ENCODE assay signal across 15 cellular contexts in genomic region chr3:194278186-194278845, GRCh38.
DNase-seq lines count a peak whose midpoint lies in the region; ATAC-seq, FAIRE-seq and TF ChIP-seq lines count a peak whose summit lies in the region.
"Had no signal": no experiment of that assay in that cellular context is flagged by ENCODE, and none has a peak within 500 bp of the region (broad histone marks: within the 10 kb centered on the region; RNA-seq: fewer than 3 reads in every experiment).

No MANE protein-coding gene starts in this region.

- no peak overlapping the region for H3K9ac ChIP-seq in H1 (replicated peaks in 1 of 4; ENCODE audit: extremely low read depth in 1 of 4, low read depth in 3 of 4, low read length in 3 of 4)

- no peak overlapping the region for H3K56ac ChIP-seq in H1 (replicated peaks; ENCODE audit: insufficient read length, low read depth, low read length)

- H2BK120ac ChIP-seq in H1 (replicated peaks; ENCODE audit: low read depth, low read length), result no peak overlapping the region

- no peaks in the 10 kb centered on the region; a peak in 1 of 7 replicates for H3K27me3 ChIP-seq in H1 (replicated peaks in 1 of 4; ENCODE audit: control insufficient read depth in 3 of 4, extremely low read depth in 1 of 4, insufficient read depth in 3 of 4, low read length in 3 of 4)
- H3K27me3 ChIP-seq in thoracic aorta (replicated peaks; ENCODE audit: insufficient read depth), result no peaks in the 10 kb centered on the region
- H3K27me3 ChIP-seq: left lung had no signal

- WGBS in H1 (ENCODE audit: extremely low coverage in 1 of 2, insufficient coverage in 1 of 2, insufficient read length in 1 of 2, insufficient replicate concordance in 2 of 2, low coverage in 1 of 2, low lambda C conversion rate in 2 of 2, missing lambda C conversion rate in 1 of 2), 2 experiments, result 90% methylated on average over 9 of the region's 9 CpGs; no CpG with 5 or more reads in 1 of the 2 experiments

- H4K8ac ChIP-seq in H1 (ENCODE audit: extremely low read depth, insufficient read depth, low read length), result no peak overlapping the region

- no peak overlapping the region for H3K23ac ChIP-seq in H1 (ENCODE audit: insufficient read length)

- H2BK12ac ChIP-seq in H1 (ENCODE audit: low read depth, low read length), result no peak overlapping the region

- ATAC-seq in omental fat pad (ENCODE audit: low FRiP score) (no peak), thoracic aorta (ENCODE audit: insufficient number of reproducible peaks, low FRiP score, low read depth) (no peak), GM18502 (IDR thresholded peaks at IDR 0.05; ENCODE audit: poor library complexity, unreplicated experiment) (no peak), GM19328 (IDR thresholded peaks at IDR 0.05; ENCODE audit: unreplicated experiment) (no peak)
- ATAC-seq: T-cell had no signal

- H3K14ac ChIP-seq in H1 (ENCODE audit: insufficient read length), result no peak overlapping the region

- peak overlapping the region; percentile 34 for H4K91ac ChIP-seq in H1 (replicated peaks; ENCODE audit: insufficient read length, low read length)

- TF ChIP-seq POLR2A in H1 (IDR thresholded peaks at IDR 0.05; ENCODE audit: control extremely low read depth in 1 of 2, low read depth in 2 of 2, low read length in 2 of 2), result no peak

- H3K27ac ChIP-seq in H1 (ENCODE audit: low read depth, low read length) (no peak overlapping the region), thoracic aorta (peak overlapping the region; percentile 89 to 95)

- no peaks in the 10 kb centered on the region for H4K20me1 ChIP-seq in H1 (replicated peaks in 1 of 2; ENCODE audit: control insufficient read depth in 1 of 2, insufficient read depth in 2 of 2, low read length in 2 of 2)

- no peak overlapping the region for H2BK5ac ChIP-seq in H1 (ENCODE audit: low read depth, low read length)

- H2AK5ac ChIP-seq in H1 (ENCODE audit: low read depth, low read length), result no peak overlapping the region

- TF ChIP-seq CTCF in H1 (IDR thresholded peaks at IDR 0.05; ENCODE audit: control extremely low read depth in 1 of 3, insufficient read depth in 1 of 3, low read depth in 1 of 3, low read length in 3 of 3) (no peak), omental fat pad (IDR thresholded peaks at IDR 0.05) (no peak), thoracic aorta (IDR thresholded peaks at IDR 0.05) (no peak)

- H2BK15ac ChIP-seq in H1 (ENCODE audit: low read length), result no peak overlapping the region

- peaks cover 0 to 14% (median 6%) of the 10 kb centered on the region in 4 experiments; a peak in 5 of 7 replicates for H3K4me1 ChIP-seq in H1 (replicated peaks in 1 of 4; ENCODE audit: control insufficient read depth in 3 of 4, insufficient read depth in 4 of 4, low read length in 3 of 4)
- H3K4me1 ChIP-seq in thoracic aorta (ENCODE audit: control insufficient read depth in 1 of 2, low read depth in 2 of 2), result peaks cover 39 to 75% of the 10 kb centered on the region in 2 donors

- no peak overlapping the region for H2BK20ac ChIP-seq in H1 (ENCODE audit: low read length)

- H4K5ac ChIP-seq in H1 (ENCODE audit: insufficient read length, low read depth, low read length), result no peak overlapping the region

- FAIRE-seq in H1 (lab: Jason Lieb, UNC), result no peak
- FAIRE-seq: A549, GM18507 had no signal

- no peak overlapping the region for H3K4me2 ChIP-seq in H1 (ENCODE audit: insufficient read depth in 1 of 2, low read depth in 2 of 2, low read length in 2 of 2)
- H3K4me2 ChIP-seq: A549 had no signal

- POLR2A ChIA-PET in H1 (lab: Charles Lee; ENCODE audit: partially characterized antibody), result interaction anchor here (1.1 kb wide), 2 partner anchors 8 to 10 kb away, joined by 4 read pairs; no protein-coding TSS in a partner anchor

- no peak for TF ChIP-seq RAD21 in H1 (IDR thresholded peaks at IDR 0.05 in 1 of 2, conservative IDR thresholded peaks at IDR 0.05 in 1 of 2; ENCODE audit: low read depth in 2 of 2, low read length in 2 of 2)

- H3K79me1 ChIP-seq in H1 (ENCODE audit: low read depth, low read length), result no peaks in the 10 kb centered on the region

- H3K4me3 ChIP-seq in H1 (ENCODE audit: extremely low read depth in 1 of 4, insufficient read depth in 2 of 4, low read depth in 3 of 4, low read length in 4 of 4) (no peak overlapping the region), thoracic aorta (peak overlapping the region; percentile 13)
- H3K4me3 ChIP-seq: A549, left lung had no signal

- no peak for TF ChIP-seq EP300 in H1 (IDR thresholded peaks at IDR 0.05; ENCODE audit: borderline replicate concordance in 1 of 2, low read depth in 2 of 2, low read length in 2 of 2)

- H3K4ac ChIP-seq in H1 (replicated peaks; ENCODE audit: insufficient read length, low read depth, low read length), result no peak overlapping the region

- H3K79me2 ChIP-seq in H1 (ENCODE audit: control insufficient read depth in 1 of 2, insufficient read depth in 2 of 2, low read length in 2 of 2), result no peaks in the 10 kb centered on the region

- no peaks in the 10 kb centered on the region for H3K36me3 ChIP-seq in H1 (ENCODE audit: control insufficient read depth in 2 of 4, insufficient read depth in 4 of 4, low read length in 3 of 4)
- H3K36me3 ChIP-seq in thoracic aorta, result no peaks in the 10 kb centered on the region
- H3K36me3 ChIP-seq: left lung had no signal

- CTCF ChIA-PET in H1 (lab: Charles Lee; ENCODE audit: partially characterized antibody), result interaction anchor here (0.7 to 1.9 kb wide), 9 partner anchors 8 to 421 kb away, joined by 3 to 9 read pairs (median 4); no protein-coding TSS in a partner anchor

- H3K9me3 ChIP-seq in H1 (ENCODE audit: insufficient read depth in 2 of 2, low read depth in 1 of 2, low read length in 1 of 2), result no peaks in the 10 kb centered on the region
- H3K9me3 ChIP-seq in thoracic aorta, result no peaks in the 10 kb centered on the region
- H3K9me3 ChIP-seq: A549, left lung had no signal

- no peaks in the 10 kb centered on the region for H3K23me2 ChIP-seq in H1 (ENCODE audit: low read depth, low read length)

- H2AFZ ChIP-seq in H1 (ENCODE audit: low read length), result no peak overlapping the region

- DNase-seq in activated effector memory CD4-positive, alpha-beta T cell treated with anti-CD3 and anti-CD28 coated beads, Interleukin-2, amount 50 U/mL, for 16 hours, result peak; percentile 44
- DNase-seq in activated effector memory CD4-positive, alpha-beta T cell treated with Interleukin-2 at 50 U/mL for 16 hours, result no peak
- no peak for DNase-seq in H1 (ENCODE audit: low read depth in 1 of 2, low spot score in 2 of 2)
- peak; percentile 17 for DNase-seq in omental fat pad (ENCODE audit: low spot score)
- DNase-seq in thoracic aorta (ENCODE audit: low spot score), result no peak
- no peak for DNase-seq in activated CD4-positive, alpha-beta T cell treated with anti-CD3 and anti-CD28 coated beads, Interleukin-2, amount 50 U/mL, for 4 hours
- DNase-seq: activated CD4-positive, CD25-positive, alpha-beta regulatory T cell; GF-D8; left lung; NCI-H226 had no signal

- no peak overlapping the region; the same call in 1 of the 2 replicates for H3K18ac ChIP-seq in H1 (ENCODE audit: extremely low read depth, low read length)

TF ChIP-seq in H1, 55 proteins besides CTCF, POLR2A, EP300 and RAD21 (continues in another document):
- no peak for TF ChIP-seq SIN3A (conservative IDR thresholded peaks at IDR 0.05 in 1 of 2, IDR thresholded peaks at IDR 0.05 in 1 of 2; ENCODE audit: low read depth in 1 of 2, low read length in 2 of 2)
- TF ChIP-seq ATF3 (IDR thresholded peaks at IDR 0.05; ENCODE audit: insufficient read depth, low read depth, low read length), result no peak
- no peak for TF ChIP-seq EGR1 (IDR thresholded peaks at IDR 0.05; ENCODE audit: borderline replicate concordance, low read depth, low read length)
- TF ChIP-seq SUZ12 (IDR thresholded peaks at IDR 0.05; ENCODE audit: low read length), result no peak
- TF ChIP-seq RXRA (IDR thresholded peaks at IDR 0.05; ENCODE audit: insufficient read depth, low read depth, low read length), result no peak
- no peak for TF ChIP-seq CEBPB (IDR thresholded peaks at IDR 0.05; ENCODE audit: low read depth, low read length)
- no peak for TF ChIP-seq KDM5A (IDR thresholded peaks at IDR 0.05; ENCODE audit: low read length)
- no peak for TF ChIP-seq EZH2 (IDR thresholded peaks at IDR 0.05; ENCODE audit: low read depth, low read length, severe bottlenecking)
- TF ChIP-seq SP2 (IDR thresholded peaks at IDR 0.05; ENCODE audit: low read length), result no peak
- no peak for TF ChIP-seq SRF (IDR thresholded peaks at IDR 0.05; ENCODE audit: low read depth, low read length)
- no peak for TF ChIP-seq SIRT6 (IDR thresholded peaks at IDR 0.05; ENCODE audit: low read length)
- no peak for TF ChIP-seq RNF2 (IDR thresholded peaks at IDR 0.05; ENCODE audit: borderline replicate concordance, low read depth, low read length, missing control alignments, poor library complexity, severe bottlenecking)

Comparison
In these comparisons a context has a peak if more than half of its experiments do, and no peak if none do; other contexts are left out.
1. DNase-seq: peak in activated effector memory CD4-positive, alpha-beta T cell treated with anti-CD3 and anti-CD28 coated beads, Interleukin-2, amount 50 U/mL, for 16 hours (single experiment) and omental fat pad (single experiment); none in activated effector memory CD4-positive, alpha-beta T cell treated with Interleukin-2 at 50 U/mL for 16 hours (single experiment), H1 (0 of 2), thoracic aorta (single experiment) and activated CD4-positive, alpha-beta T cell treated with anti-CD3 and anti-CD28 coated beads, Interleukin-2, amount 50 U/mL, for 4 hours (0 of 2).